28 cellular contexts compared by ENCODE assay signal in the genomic region with DNA sequence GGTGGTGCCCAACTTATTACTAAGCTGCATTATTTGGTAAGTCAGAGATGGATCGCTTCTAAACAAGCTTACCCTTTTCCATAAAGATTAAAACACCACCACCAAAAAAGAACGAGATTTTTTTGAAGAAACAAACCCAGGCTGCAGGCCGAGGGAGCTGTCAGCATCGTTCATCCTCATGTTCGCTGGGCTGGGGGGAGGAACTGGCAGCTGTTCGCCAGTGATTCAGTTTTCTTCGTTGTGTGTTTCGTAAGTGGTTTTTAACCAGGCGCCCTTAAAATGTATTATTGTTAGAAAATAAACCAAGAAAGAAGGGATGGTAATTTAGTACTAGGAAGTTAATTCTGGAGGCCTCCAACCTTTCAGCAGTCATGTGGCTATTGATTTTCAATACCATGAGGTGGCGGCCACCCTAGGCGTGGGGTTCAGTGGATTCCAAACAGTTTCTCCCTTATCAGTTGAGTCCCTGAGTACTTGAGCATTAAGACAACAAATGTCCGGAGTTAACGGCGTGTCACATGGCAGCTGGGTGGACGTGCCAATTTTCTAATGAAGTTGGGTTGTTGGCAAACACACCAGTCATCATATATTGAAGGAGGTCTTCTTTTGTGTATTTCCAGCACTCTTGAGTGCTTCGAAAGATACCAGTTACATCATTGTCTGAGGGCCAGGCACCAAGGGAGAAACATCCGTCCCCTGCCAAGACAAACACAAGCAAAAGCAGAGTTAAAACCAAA.
DNase-seq lines count a peak whose midpoint lies in the region; ATAC-seq and TF ChIP-seq lines count a peak whose summit lies in the region.
"Had no signal": no experiment of that assay in that cellular context is flagged by ENCODE, and none has a peak within 500 bp of the region (broad histone marks: within the 10 kb centered on the region; RNA-seq: fewer than 3 reads in every experiment).

No MANE protein-coding gene starts in this region.

- H3K4me3 Mint-ChIP-seq in MCF 10A (ENCODE audit: unreplicated experiment): no peak overlapping the region
- no peak overlapping the region for H3K4me3 Mint-ChIP-seq in naive thymus-derived CD8-positive, alpha-beta T cell
- H3K4me3 Mint-ChIP-seq: activated CD4-positive, alpha-beta T cell treated with anti-CD3 and anti-CD28 coated beads, Interleukin-2, amount 10 ng/mL, durations not matched to agents 24 days and 14 days; brain; HFFc6; memory B cell; naive B cell; stimulated activated memory B cell treated with anti-CD40 and anti-IgM and Interleukin-4, amounts not matched to agents 10 μg/mL and 1 μg/mL and 100 μg/mL, for 72 hours; T-helper 2 cell treated with Interferon-gamma antibody and Interleukin-4, amounts not matched to agents 5 μg/mL and 100 μg/mL, for 36 hours had no signal

- no peak overlapping the region for H3K27ac ChIP-seq in mammary epithelial cell (ENCODE audit: insufficient read depth, low read depth, low read length)
- H3K27ac ChIP-seq: adrenal gland, BLaER1, heart right ventricle, suprapubic skin, VCaP had no signal

- H3K9me3 Mint-ChIP-seq in MCF 10A (ENCODE audit: unreplicated experiment): peaks cover 13% of the 10 kb centered on the region
- H3K9me3 Mint-ChIP-seq in naive thymus-derived CD8-positive, alpha-beta T cell: peaks cover 8 to 87% (median 52%) of the 10 kb centered on the region in 9 donors

- no TSS peak for BruUV-seq in MCF 10A (replicated peaks; lab: Mats Ljungman, UMichigan)
- no TSS peak for BruUV-seq in mammary epithelial cell (replicated peaks; lab: Mats Ljungman, UMichigan)

- H3K27me3 Mint-ChIP-seq in MCF 10A (ENCODE audit: insufficient read depth, unreplicated experiment): no peaks in the 10 kb centered on the region
- no peaks in the 10 kb centered on the region for H3K27me3 Mint-ChIP-seq in naive thymus-derived CD8-positive, alpha-beta T cell
- H3K27me3 Mint-ChIP-seq: activated CD4-positive, alpha-beta T cell treated with anti-CD3 and anti-CD28 coated beads, Interleukin-2, amount 10 ng/mL, durations not matched to agents 24 days and 14 days; memory B cell; naive B cell; stimulated activated memory B cell treated with anti-CD40 and anti-IgM and Interleukin-4, amounts not matched to agents 10 μg/mL and 1 μg/mL and 100 μg/mL, for 72 hours had no signal

- H3K4me3 ChIP-seq in mammary epithelial cell (replicated peaks in 1 of 3; ENCODE audit: insufficient read depth in 1 of 3, low read depth in 2 of 3, low read length in 3 of 3): no peak overlapping the region
- H3K4me3 ChIP-seq: adrenal gland, BLaER1, heart right ventricle, suprapubic skin had no signal

- no peaks in the 10 kb centered on the region for H4K20me1 ChIP-seq in mammary epithelial cell (ENCODE audit: insufficient read depth, low read length)
- H4K20me1 ChIP-seq: BLaER1 had no signal

- no peaks in the 10 kb centered on the region for H3K36me3 ChIP-seq in mammary epithelial cell (ENCODE audit: insufficient read depth, low read length)
- H3K36me3 ChIP-seq: adrenal gland, heart right ventricle, suprapubic skin had no signal

- H3K36me3 Mint-ChIP-seq in MCF 10A (ENCODE audit: insufficient read depth, unreplicated experiment): no peaks in the 10 kb centered on the region
- peaks cover 2 to 51% (median 3%) of the 10 kb centered on the region in 3 donors for H3K36me3 Mint-ChIP-seq in naive thymus-derived CD8-positive, alpha-beta T cell
- H3K36me3 Mint-ChIP-seq: naive B cell had no signal

- no peaks in the 10 kb centered on the region for H3K27me3 ChIP-seq in mammary epithelial cell (ENCODE audit: insufficient read depth, low read length)
- H3K27me3 ChIP-seq: adrenal gland, BLaER1, heart right ventricle, suprapubic skin had no signal

- H3K4me2 ChIP-seq in mammary epithelial cell (ENCODE audit: insufficient read depth, low read depth, low read length): no peak overlapping the region
- H3K4me2 ChIP-seq: BLaER1 had no signal

- H3K4me1 Mint-ChIP-seq in MCF 10A (ENCODE audit: insufficient read depth, unreplicated experiment): no peaks in the 10 kb centered on the region
- no peaks in the 10 kb centered on the region for H3K4me1 Mint-ChIP-seq in naive thymus-derived CD8-positive, alpha-beta T cell
- H3K4me1 Mint-ChIP-seq: activated CD4-positive, alpha-beta T cell treated with anti-CD3 and anti-CD28 coated beads, Interleukin-2, amount 10 ng/mL, durations not matched to agents 24 days and 14 days; memory B cell; naive B cell; stimulated activated memory B cell treated with anti-CD40 and anti-IgM and Interleukin-4, amounts not matched to agents 10 μg/mL and 1 μg/mL and 100 μg/mL, for 72 hours had no signal

- POLR2A ChIA-PET in MCF 10A (lab: Yijun Ruan, JAX): no interaction called here
- POLR2A ChIA-PET in naive thymus-derived CD8-positive, alpha-beta T cell (lab: Charles Lee): no interaction called here

- in situ Hi-C loops in mammary epithelial cell (cut with MboI; ENCODE audit: low sequenced_read_pairs in 2 of 2) (no loop called here), KBM-7 (cut with MboI; ENCODE audit: low pct_unique_long_range_greater_than_20kb, low sequenced_read_pairs) (no loop called here)

- no peak overlapping the region for H2AFZ ChIP-seq in mammary epithelial cell (ENCODE audit: low read depth, low read length)

- no peaks in the 10 kb centered on the region for H3K79me2 ChIP-seq in mammary epithelial cell (ENCODE audit: insufficient read depth, low read length)

- intact Hi-C loops in MCF 10A (cut with micrococcal nuclease): no loop called here
- intact Hi-C loops in mammary epithelial cell (cut with micrococcal nuclease): no loop called here

- CTCF ChIA-PET in MCF 10A (lab: Yijun Ruan, JAX) (no interaction called here), mammary epithelial cell (lab: Charles Lee; ENCODE audit: low non-redundant PET) (no interaction called here)

- DNase-seq in MCF 10A (ENCODE audit: unreplicated experiment) (peak; percentile 0), mammary epithelial cell (no peak), NCI-H2029 treated with DMSO at 0.1 percent for 48 hours (lab: John Stamatoyannopoulos, UW) (peak; percentile 40), mesenteric fat pad (ENCODE audit: low spot score) (peak; percentile 59), KBM-7 (no peak)
- no peak for DNase-seq in stimulated activated CD4-positive, alpha-beta T cell treated with anti-CD3 and anti-CD28 coated beads, Interleukin-15, amount 100 ng/mL, for 24 hours
- DNase-seq in naive thymus-derived CD8-positive, alpha-beta T cell: no peak
- DNase-seq: activated CD4-positive, alpha-beta T cell treated with anti-CD3 and anti-CD28 coated beads, Interleukin-2, amount 10 ng/mL, durations not matched to agents 24 days and 14 days; activated naive CD4-positive, alpha-beta T cell; activated T-cell treated with anti-CD3 and anti-CD28 coated beads, Interleukin-2, amount 50 U/mL, for 48 hours; adrenal gland; heart right ventricle; HFFc6; left cardiac atrium; naive B cell; NCI-H1048; NCI-H510A treated with DMSO at 0.1 percent for 48 hours; nucleus accumbens; stimulated activated CD4-positive, alpha-beta T cell treated with anti-CD3 and anti-CD28 coated beads, Interleukin-4, amount 100 ng/mL, for 1 hour had no signal

- ATAC-seq in HG03571 (IDR thresholded peaks at IDR 0.05; ENCODE audit: unreplicated experiment): no peak
- no peak for ATAC-seq in naive thymus-derived CD8-positive, alpha-beta T cell
- ATAC-seq: heart right ventricle; left cardiac atrium; SK-N-SH treated with all-trans-retinoic acid at 6 μM for 48 hours; stimulated activated memory B cell treated with anti-CD40 and anti-IgM and Interleukin-4, amounts not matched to agents 10 μg/mL and 1 μg/mL and 100 μg/mL, for 72 hours had no signal

- peaks cover 34% of the 10 kb centered on the region for H3K9me3 ChIP-seq in mammary epithelial cell (replicated peaks; ENCODE audit: insufficient read depth, low read length)
- H3K9me3 ChIP-seq: adrenal gland had no signal

- WGBS in mammary epithelial cell (ENCODE audit: low coverage, missing lambda C conversion rate): 84% methylated on average over 15 of the region's 17 CpGs

- no peak overlapping the region for H3K9ac ChIP-seq in mammary epithelial cell (ENCODE audit: insufficient read depth, low read length)
- H3K9ac ChIP-seq: BLaER1 had no signal

- H3K4me1 ChIP-seq in mammary epithelial cell (ENCODE audit: insufficient read depth, low read length): no peaks in the 10 kb centered on the region
- H3K4me1 ChIP-seq: adrenal gland, BLaER1, heart right ventricle, suprapubic skin had no signal

- no peak overlapping the region for H3K27ac Mint-ChIP-seq in MCF 10A (ENCODE audit: low read depth, unreplicated experiment)
- no peak overlapping the region for H3K27ac Mint-ChIP-seq in naive thymus-derived CD8-positive, alpha-beta T cell
- H3K27ac Mint-ChIP-seq: activated CD4-positive, alpha-beta T cell treated with anti-CD3 and anti-CD28 coated beads, Interleukin-2, amount 10 ng/mL, durations not matched to agents 24 days and 14 days; brain; HFFc6; memory B cell; stimulated activated memory B cell treated with anti-CD40 and anti-IgM and Interleukin-4, amounts not matched to agents 10 μg/mL and 1 μg/mL and 100 μg/mL, for 72 hours; T-helper 2 cell treated with Interferon-gamma antibody and Interleukin-4, amounts not matched to agents 5 μg/mL and 100 μg/mL, for 36 hours had no signal

- no peak for TF ChIP-seq CTCF in MCF 10A (IDR thresholded peaks at IDR 0.05; ENCODE audit: unreplicated experiment)
- TF ChIP-seq CTCF in mammary epithelial cell (conservative IDR thresholded peaks at IDR 0.05 in 1 of 2, IDR thresholded peaks at IDR 0.05 in 1 of 2; ENCODE audit: extremely low read depth in 1 of 2, insufficient read depth in 1 of 2, low read depth in 1 of 2, low read length in 2 of 2): no peak

- dilution Hi-C loops in mammary epithelial cell (cut with HindIII; ENCODE audit: low sequenced_read_pairs): no loop called here

Comparison
In these comparisons a context has a peak if more than half of its experiments do, and no peak if none do; other contexts are left out.
1. DNase-seq: peak in MCF 10A (single experiment), NCI-H2029 treated with DMSO at 0.1 percent for 48 hours (single experiment) and mesenteric fat pad (single experiment); none in mammary epithelial cell (single experiment), KBM-7 (single experiment), stimulated activated CD4-positive, alpha-beta T cell treated with anti-CD3 and anti-CD28 coated beads, Interleukin-15, amount 100 ng/mL, for 24 hours (single experiment) and naive thymus-derived CD8-positive, alpha-beta T cell (0 of 10).